ENCODE assay signal across 39 cellular contexts in genomic region chr2:54752439-54752838, GRCh38. TPM values are rescaled to one million over a fixed set of nuclear protein-coding genes. Genes with fewer than 3 reads are reported as not detected.
"Had no signal": no experiment of that assay in that cellular context is flagged by ENCODE, and none has a peak within 500 bp of the region (broad histone marks: within the 10 kb centered on the region; RNA-seq: fewer than 3 reads in every experiment).

No MANE protein-coding gene starts in this region.

- H3K27me3 Mint-ChIP-seq: activated naive CD8-positive, alpha-beta T cell; activated naive CD8-positive, alpha-beta T cell treated with anti-CD3 and anti-CD28 coated beads for 36 hours; activated T-helper 17 cell treated with anti-CD3 and anti-CD28 coated beads, Interleukin-2, amount 50 U/mL, for 72 hours; brain had no signal

- ATAC-seq: activated naive CD4-positive, alpha-beta T cell treated with anti-CD3 and anti-CD28 coated beads, Interleukin-2, amount 50 U/mL, for 72 hours; activated naive CD8-positive, alpha-beta T cell treated with anti-CD3 and anti-CD28 coated beads, Interleukin-2, amount 50 U/mL, for 24 hours; activated T-cell treated with anti-CD3 and anti-CD28 coated beads, Interleukin-2, amount 50 U/mL, for 4 hours; activated T-cell treated with anti-CD3 and anti-CD28 coated beads, Interleukin-2, amount 50 U/mL, for 72 hours; activated T-helper 17 cell treated with anti-CD3 and anti-CD28 coated beads, Interleukin-2, amount 50 U/mL, for 72 hours; body of pancreas had no signal

- FAIRE-seq: astrocyte, bronchial epithelial cell, colon had no signal

- H3K27me3 ChIP-seq: adrenal gland, ascending aorta, body of pancreas, brain microvascular endothelial cell, breast epithelium, cardiac muscle cell had no signal

- H3K4me1 Mint-ChIP-seq: activated naive CD4-positive, alpha-beta T cell treated with anti-CD3 and anti-CD28 coated beads, Interleukin-2, amount 10 ng/mL, durations not matched to agents 7 days and 5 days; activated naive CD4-positive, alpha-beta T cell treated with anti-CD3 and anti-CD28 coated beads, Interleukin-2, amount 50 U/mL, for 24 hours; activated T-helper 17 cell treated with anti-CD3 and anti-CD28 coated beads, Interleukin-2, amount 50 U/mL, for 72 hours; central memory CD8-positive, alpha-beta T cell had no signal

- H3K27ac Mint-ChIP-seq: activated naive CD4-positive, alpha-beta T cell treated with anti-CD3 and anti-CD28 coated beads for 36 hours; activated naive CD4-positive, alpha-beta T cell treated with anti-CD3 and anti-CD28 coated beads, Interleukin-2, amount 10 ng/mL, durations not matched to agents 7 days and 5 days; activated naive CD4-positive, alpha-beta T cell treated with anti-CD3 and anti-CD28 coated beads, Interleukin-2, amount 50 U/mL, for 24 hours; activated naive CD4-positive, alpha-beta T cell treated with anti-CD3 and anti-CD28 coated beads, Interleukin-2, amount 50 U/mL, for 72 hours; activated naive CD8-positive, alpha-beta T cell; activated naive CD8-positive, alpha-beta T cell treated with anti-CD3 and anti-CD28 coated beads for 36 hours; activated naive CD8-positive, alpha-beta T cell treated with anti-CD3 and anti-CD28 coated beads, Interleukin-2, amount 10 ng/mL, durations not matched to agents 7 days and 5 days; activated naive CD8-positive, alpha-beta T cell treated with anti-CD3 and anti-CD28 coated beads, Interleukin-2, amount 50 U/mL, for 24 hours; activated T-cell treated with anti-CD3 and anti-CD28 coated beads, Interleukin-2, amount 50 U/mL, for 72 hours; activated T-helper 1 cell treated with anti-CD3 and anti-CD28 coated beads, Interleukin-12 subunit alpha, Interleukin-12 subunit beta, Interleukin-2, Interleukin-4 antibody, amounts not matched to agents 30 ng/mL and 10 ng/mL and 1 ng/mL, durations not matched to agents 14 hours and 24 hours and 36 hours; activated T-helper 17 cell treated with anti-CD3 and anti-CD28 coated beads, Interleukin-2, amount 50 U/mL, for 72 hours; activated T-helper 2 cell treated with anti-CD3 and anti-CD28 coated beads, Interferon-gamma antibody, Interleukin-2, Interleukin-4, amounts not matched to agents 10 μg/mL and 5 μg/mL and 100 μg/mL, durations not matched to agents 14 hours and 24 hours and 36 hours; brain had no signal

- H3K9me3 Mint-ChIP-seq: activated naive CD4-positive, alpha-beta T cell treated with anti-CD3 and anti-CD28 coated beads for 36 hours; activated naive CD4-positive, alpha-beta T cell treated with anti-CD3 and anti-CD28 coated beads, Interleukin-2, amount 10 ng/mL, durations not matched to agents 7 days and 5 days; activated naive CD4-positive, alpha-beta T cell treated with anti-CD3 and anti-CD28 coated beads, Interleukin-2, amount 50 U/mL, for 24 hours; activated naive CD4-positive, alpha-beta T cell treated with anti-CD3 and anti-CD28 coated beads, Interleukin-2, amount 50 U/mL, for 72 hours; activated naive CD8-positive, alpha-beta T cell treated with anti-CD3 and anti-CD28 coated beads for 36 hours; activated naive CD8-positive, alpha-beta T cell treated with anti-CD3 and anti-CD28 coated beads, Interleukin-2, amount 50 U/mL, for 24 hours; activated T-cell treated with anti-CD3 and anti-CD28 coated beads, Interleukin-2, amount 50 U/mL, for 4 hours; activated T-cell treated with anti-CD3 and anti-CD28 coated beads, Interleukin-2, amount 50 U/mL, for 72 hours; activated T-helper 1 cell treated with anti-CD3 and anti-CD28 coated beads, Interleukin-12 subunit alpha, Interleukin-12 subunit beta, Interleukin-2, Interleukin-4 antibody, amounts not matched to agents 30 ng/mL and 10 ng/mL and 1 ng/mL, durations not matched to agents 14 hours and 24 hours and 36 hours; activated T-helper 17 cell treated with anti-CD3 and anti-CD28 coated beads, Interleukin-2, amount 50 U/mL, for 72 hours; activated T-helper 2 cell treated with anti-CD3 and anti-CD28 coated beads, Interferon-gamma antibody, Interleukin-2, Interleukin-4, amounts not matched to agents 10 μg/mL and 5 μg/mL and 100 μg/mL, durations not matched to agents 14 hours and 24 hours and 36 hours; central memory CD8-positive, alpha-beta T cell had no signal

- H3K9me3 ChIP-seq: adrenal gland, ascending aorta, body of pancreas, breast epithelium had no signal

- H3K36me3 ChIP-seq: adrenal gland, ascending aorta, brain microvascular endothelial cell, breast epithelium, cardiac muscle cell had no signal

- H3K4me3 Mint-ChIP-seq: activated naive CD4-positive, alpha-beta T cell treated with anti-CD3 and anti-CD28 coated beads for 36 hours; activated naive CD4-positive, alpha-beta T cell treated with anti-CD3 and anti-CD28 coated beads, Interleukin-2, amount 10 ng/mL, durations not matched to agents 7 days and 5 days; activated naive CD4-positive, alpha-beta T cell treated with anti-CD3 and anti-CD28 coated beads, Interleukin-2, amount 50 U/mL, for 24 hours; activated naive CD8-positive, alpha-beta T cell; activated naive CD8-positive, alpha-beta T cell treated with anti-CD3 and anti-CD28 coated beads for 36 hours; activated naive CD8-positive, alpha-beta T cell treated with anti-CD3 and anti-CD28 coated beads, Interleukin-2, amount 10 ng/mL, durations not matched to agents 7 days and 5 days; activated naive CD8-positive, alpha-beta T cell treated with anti-CD3 and anti-CD28 coated beads, Interleukin-2, amount 50 U/mL, for 24 hours; activated T-cell treated with anti-CD3 and anti-CD28 coated beads, Interleukin-2, amount 50 U/mL, for 4 hours; activated T-cell treated with anti-CD3 and anti-CD28 coated beads, Interleukin-2, amount 50 U/mL, for 72 hours; activated T-helper 1 cell treated with anti-CD3 and anti-CD28 coated beads, Interleukin-12 subunit alpha, Interleukin-12 subunit beta, Interleukin-2, Interleukin-4 antibody, amounts not matched to agents 30 ng/mL and 10 ng/mL and 1 ng/mL, durations not matched to agents 14 hours and 24 hours and 36 hours; activated T-helper 17 cell treated with anti-CD3 and anti-CD28 coated beads, Interleukin-2, amount 50 U/mL, for 72 hours; brain; central memory CD8-positive, alpha-beta T cell had no signal

- H3K27ac ChIP-seq: adrenal gland, ascending aorta, body of pancreas, brain microvascular endothelial cell, breast epithelium, cardiac muscle cell had no signal

- H3K4me3 ChIP-seq: adrenal gland, ascending aorta, body of pancreas, breast epithelium, cardiac muscle cell had no signal

- DNase-seq: activated effector memory CD4-positive, alpha-beta T cell treated with anti-CD3 and anti-CD28 coated beads, Interleukin-2, amount 50 U/mL, for 16 hours; activated effector memory CD4-positive, alpha-beta T cell treated with Interleukin-2 at 50 U/mL for 16 hours; activated gamma-delta T cell; activated gamma-delta T cell treated with Interleukin-2 at 50 U/mL for 16 hours; activated naive CD4-positive, alpha-beta T cell; activated naive CD4-positive, alpha-beta T cell treated with anti-CD3 and anti-CD28 coated beads for 36 hours; activated naive CD4-positive, alpha-beta T cell treated with anti-CD3 and anti-CD28 coated beads, Interleukin-2, amount 10 ng/mL, durations not matched to agents 7 days and 5 days; activated naive CD4-positive, alpha-beta T cell treated with anti-CD3 and anti-CD28 coated beads, Interleukin-2, amount 50 U/mL, for 16 hours; activated naive CD4-positive, alpha-beta T cell treated with Interleukin-2 at 50 U/mL for 16 hours; activated naive CD8-positive, alpha-beta T cell treated with anti-CD3 and anti-CD28 coated beads for 36 hours; activated naive CD8-positive, alpha-beta T cell treated with anti-CD3 and anti-CD28 coated beads, Interleukin-2, amount 10 ng/mL, durations not matched to agents 7 days and 5 days; activated naive CD8-positive, alpha-beta T cell treated with anti-CD3 and anti-CD28 coated beads, Interleukin-2, amount 50 U/mL, for 24 hours; activated T-cell treated with anti-CD3 and anti-CD28 coated beads, Interleukin-2, amount 50 U/mL, for 4 hours; activated T-cell treated with anti-CD3 and anti-CD28 coated beads, Interleukin-2, amount 50 U/mL, for 48 hours; activated T-cell treated with anti-CD3 and anti-CD28 coated beads, Interleukin-2, amount 50 U/mL, for 72 hours; adrenal gland; amniotic stem cell; amygdala; anterior cingulate cortex; aorta; body of pancreas; brain microvascular endothelial cell; caudate nucleus; central memory CD4-positive, alpha-beta T cell; cerebellar nuclear complex had no signal

- H3K36me3 Mint-ChIP-seq: activated naive CD4-positive, alpha-beta T cell treated with anti-CD3 and anti-CD28 coated beads, Interleukin-2, amount 10 ng/mL, durations not matched to agents 7 days and 5 days; activated naive CD4-positive, alpha-beta T cell treated with anti-CD3 and anti-CD28 coated beads, Interleukin-2, amount 50 U/mL, for 24 hours; activated naive CD4-positive, alpha-beta T cell treated with anti-CD3 and anti-CD28 coated beads, Interleukin-2, amount 50 U/mL, for 72 hours; activated naive CD8-positive, alpha-beta T cell; activated naive CD8-positive, alpha-beta T cell treated with anti-CD3 and anti-CD28 coated beads for 36 hours; activated naive CD8-positive, alpha-beta T cell treated with anti-CD3 and anti-CD28 coated beads, Interleukin-2, amount 10 ng/mL, durations not matched to agents 7 days and 5 days; brain had no signal

- H3K4me1 ChIP-seq: adrenal gland, ascending aorta, body of pancreas, breast epithelium had no signal

RNA-seq across cellular contexts. Expression of gene EML6, which starts 29.0 kb away (rescaled TPM):
- total RNA-seq: ascending aorta had no signal
